12 cellular contexts compared by ENCODE assay signal in the genomic region with DNA sequence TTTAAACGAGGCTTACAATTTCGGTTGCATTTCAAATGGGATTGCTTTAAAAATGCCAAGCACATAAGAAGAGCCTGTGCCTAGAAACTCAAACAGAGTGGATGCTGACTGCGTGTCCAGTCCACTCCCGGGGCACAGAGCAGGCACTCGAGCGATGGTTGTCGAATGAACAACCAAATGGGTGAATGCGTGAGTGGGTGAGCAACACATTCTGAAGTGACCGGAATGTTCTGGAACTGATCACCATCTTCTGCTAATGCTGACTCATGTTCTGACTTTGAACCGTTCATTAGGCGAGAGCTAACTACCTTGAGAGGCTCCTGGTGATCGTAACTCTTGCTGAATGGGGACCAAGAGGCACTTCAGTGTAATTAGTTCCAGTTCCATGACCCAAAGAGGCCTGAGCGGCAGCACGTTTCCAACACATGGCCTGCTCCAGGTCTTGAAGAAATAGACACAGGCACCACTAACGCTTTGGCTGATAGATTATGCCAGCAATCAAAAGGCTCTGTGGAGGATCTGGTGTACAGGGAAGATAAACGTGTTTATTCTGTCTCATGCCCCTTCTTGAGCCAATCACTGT. TPM values are rescaled to one million over a fixed set of nuclear protein-coding genes. Genes with fewer than 3 reads are reported as not detected.
DNase-seq lines count a peak whose midpoint lies in the region; ATAC-seq and TF ChIP-seq lines count a peak whose summit lies in the region.
"Had no signal": no experiment of that assay in that cellular context is flagged by ENCODE, and none has a peak within 500 bp of the region (broad histone marks: within the 10 kb centered on the region; RNA-seq: fewer than 3 reads in every experiment).

No MANE protein-coding gene starts in this region.

- intact Hi-C loops in thyroid gland (cut with DNase I) = no loop called here

- H3K36me3 ChIP-seq in thyroid gland = no peaks in the 10 kb centered on the region

- 29 to 32% methylated on average over 15 to 16 of the region's 16 CpGs for WGBS in thyroid gland, 2 donors

- peak overlapping the region; percentile 80 to 98 (median 90) for H3K27ac Mint-ChIP-seq in IgD-negative memory B cell
- H3K27ac Mint-ChIP-seq in activated naive CD8-positive, alpha-beta T cell treated with anti-CD3 and anti-CD28 coated beads, Interleukin-2, amount 50 U/mL, for 24 hours = peak overlapping the region; percentile 95
- H3K27ac Mint-ChIP-seq: mesothelial cell of epicardium had no signal

- no peaks in the 10 kb centered on the region for H3K27me3 ChIP-seq in thyroid gland

- H3K27me3 Mint-ChIP-seq in IgD-negative memory B cell = no peaks in the 10 kb centered on the region
- H3K27me3 Mint-ChIP-seq in activated naive CD8-positive, alpha-beta T cell treated with anti-CD3 and anti-CD28 coated beads, Interleukin-2, amount 50 U/mL, for 24 hours = no peaks in the 10 kb centered on the region

- TF ChIP-seq CTCF in thyroid gland (IDR thresholded peaks at IDR 0.05) = no peak

- H3K9me3 Mint-ChIP-seq in IgD-negative memory B cell = no peaks in the 10 kb centered on the region
- H3K9me3 Mint-ChIP-seq in activated naive CD8-positive, alpha-beta T cell treated with anti-CD3 and anti-CD28 coated beads, Interleukin-2, amount 50 U/mL, for 24 hours = peaks cover 11% of the 10 kb centered on the region

- H3K4me3 ChIP-seq in thyroid gland (replicated peaks in 1 of 3) = no peak overlapping the region

- DNase-seq in stimulated activated naive CD4-positive, alpha-beta T cell treated with Interleukin-2 at 50 U/mL for 16 hours (lab: John Stamatoyannopoulos, UW) = peak; percentile 30
- no peak for DNase-seq in stimulated activated naive CD4-positive, alpha-beta T cell (lab: John Stamatoyannopoulos, UW)
- DNase-seq in activated naive CD8-positive, alpha-beta T cell treated with anti-CD3 and anti-CD28 coated beads, Interleukin-2, amount 50 U/mL, for 24 hours = peak; percentile 52
- DNase-seq in thyroid gland (peak; percentile 64 to 67), amniotic stem cell (lab: John Stamatoyannopoulos, UW) (no peak)

- ATAC-seq in activated naive CD8-positive, alpha-beta T cell treated with anti-CD3 and anti-CD28 coated beads, Interleukin-2, amount 50 U/mL, for 24 hours = no peak
- ATAC-seq in HG02840 (IDR thresholded peaks at IDR 0.05; ENCODE audit: low FRiP score, unreplicated experiment) = no peak
- ATAC-seq in HG02588 (IDR thresholded peaks at IDR 0.05; ENCODE audit: unreplicated experiment) = no peak

- H3K4me3 Mint-ChIP-seq in IgD-negative memory B cell = peak overlapping the region; percentile 76 to 92 (median 84)
- peak overlapping the region; percentile 57 for H3K4me3 Mint-ChIP-seq in activated naive CD8-positive, alpha-beta T cell treated with anti-CD3 and anti-CD28 coated beads, Interleukin-2, amount 50 U/mL, for 24 hours
- H3K4me3 Mint-ChIP-seq: brain, mesothelial cell of epicardium had no signal

- H3K4me1 ChIP-seq in thyroid gland = peaks cover 9 to 21% of the 10 kb centered on the region in 2 donors

- H3K27ac ChIP-seq in thyroid gland = peak overlapping the region in 1 of 3 donors; percentile 56

- no peaks in the 10 kb centered on the region for H3K9me3 ChIP-seq in thyroid gland

- peaks cover 39 to 60% (median 58%) of the 10 kb centered on the region in 3 donors for H3K4me1 Mint-ChIP-seq in IgD-negative memory B cell
- H3K4me1 Mint-ChIP-seq in activated naive CD8-positive, alpha-beta T cell treated with anti-CD3 and anti-CD28 coated beads, Interleukin-2, amount 50 U/mL, for 24 hours = peaks cover 86% of the 10 kb centered on the region
- H3K4me1 Mint-ChIP-seq: brain had no signal

- peaks cover 1% of the 10 kb centered on the region for H3K36me3 Mint-ChIP-seq in IgD-negative memory B cell
- peaks cover 29% of the 10 kb centered on the region for H3K36me3 Mint-ChIP-seq in activated naive CD8-positive, alpha-beta T cell treated with anti-CD3 and anti-CD28 coated beads, Interleukin-2, amount 50 U/mL, for 24 hours (ENCODE audit: low read depth)
- H3K36me3 Mint-ChIP-seq: brain, mesothelial cell of epicardium had no signal

- no peak for TF ChIP-seq POLR2A in thyroid gland (IDR thresholded peaks at IDR 0.05)

RNA-seq across cellular contexts. Expression of a gene that starts 37.9 kb away (rescaled TPM):
- 718 TPM for polyA plus RNA-seq in IgD-negative memory B cell
- total RNA-seq in thyroid gland = 10 to 100 TPM in 1 of 4 donors, 1 to 10 TPM in 3; 2.4 to 14.6 (median 5.0) TPM
- total RNA-seq: fibroblast of villous mesenchyme had no signal
- polyA plus RNA-seq: BJ had no signal

Comparison
In these comparisons a context has a peak if more than half of its experiments do, and no peak if none do; other contexts are left out.
1. DNase-seq: peak in stimulated activated naive CD4-positive, alpha-beta T cell treated with Interleukin-2 at 50 U/mL for 16 hours (single experiment), activated naive CD8-positive, alpha-beta T cell treated with anti-CD3 and anti-CD28 coated beads, Interleukin-2, amount 50 U/mL, for 24 hours (single experiment) and thyroid gland (2 of 2); none in stimulated activated naive CD4-positive, alpha-beta T cell (0 of 6) and amniotic stem cell (single experiment).